In the genomic region with DNA sequence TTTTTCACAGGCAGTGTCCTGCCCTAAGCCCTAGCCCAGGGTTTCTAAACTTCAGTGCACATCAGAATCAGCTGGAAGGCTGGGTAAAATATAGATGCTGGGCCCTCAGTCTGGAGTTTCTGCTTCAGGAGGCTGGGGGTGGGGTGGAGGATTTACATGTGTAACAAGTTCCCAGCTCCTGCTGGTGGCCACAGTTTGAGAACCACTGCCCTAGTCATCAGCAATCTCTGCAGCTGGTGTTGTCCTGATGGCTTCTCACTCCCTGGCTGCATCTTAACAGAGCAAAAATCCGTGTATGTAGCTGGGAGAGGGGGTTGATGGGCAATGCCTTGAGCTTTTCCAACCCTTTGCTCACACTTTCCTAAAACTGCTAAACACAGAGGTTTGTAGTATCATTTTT, we compare ENCODE assay signal across 11 cellular contexts.
DNase-seq lines count a peak whose midpoint lies in the region; ATAC-seq, FAIRE-seq and TF ChIP-seq lines count a peak whose summit lies in the region.
"Had no signal": no experiment of that assay in that cellular context is flagged by ENCODE, and none has a peak within 500 bp of the region (broad histone marks: within the 10 kb centered on the region; RNA-seq: fewer than 3 reads in every experiment).

No MANE protein-coding gene starts in this region.

- no peak overlapping the region for H3K4me3 ChIP-seq in IMR-90 (ENCODE audit: insufficient read depth, low read depth, low read length)
- peak overlapping the region in 2 of 3 donors; percentile 27 to 48 for H3K4me3 ChIP-seq in breast epithelium
- H3K4me3 ChIP-seq in spleen = no peak overlapping the region
- H3K4me3 ChIP-seq: cardiac muscle cell had no signal

- peak overlapping the region; percentile 74 for H3K4me2 ChIP-seq in IMR-90 (ENCODE audit: low read depth, low read length)

- no peak overlapping the region for H2AK9ac ChIP-seq in IMR-90 (replicated peaks; ENCODE audit: low read depth, low read length, poor library complexity)

- peak overlapping the region; percentile 91 for H2BK120ac ChIP-seq in IMR-90 (ENCODE audit: low read depth, low read length)

- peak overlapping the region; percentile 58 for H2AFZ ChIP-seq in IMR-90 (replicated peaks; ENCODE audit: low read length, poor library complexity)

- TF ChIP-seq POLR2A in IMR-90 (IDR thresholded peaks at IDR 0.05; ENCODE audit: low read depth, low read length) = peak; percentile 77
- no peak for TF ChIP-seq POLR2A in breast epithelium (IDR thresholded peaks at IDR 0.05)
- TF ChIP-seq POLR2A in spleen (IDR thresholded peaks at IDR 0.05) = no peak
- TF ChIP-seq POLR2A in H54 (IDR thresholded peaks at IDR 0.05; ENCODE audit: low read depth, low read length) = no peak

- no peaks in the 10 kb centered on the region for H4K20me1 ChIP-seq in IMR-90 (ENCODE audit: insufficient read depth, low read length)

- CTCF ChIA-PET in IMR-90 (lab: Yijun Ruan, JAX) = interaction anchor here (1.2 kb wide), 1 partner anchor 90 kb away, joined by 4 read pairs; no protein-coding TSS in a partner anchor

- peak; percentile 25 for ATAC-seq in IMR-90 (ENCODE audit: low read depth)
- ATAC-seq in GM21447 (IDR thresholded peaks at IDR 0.05; ENCODE audit: unreplicated experiment) = no peak
- ATAC-seq in HG03460 (IDR thresholded peaks at IDR 0.05; ENCODE audit: unreplicated experiment) = no peak
- ATAC-seq in HG02678 (IDR thresholded peaks at IDR 0.05; ENCODE audit: unreplicated experiment) = no peak

- H3K36me3 ChIP-seq in IMR-90 (ENCODE audit: control insufficient read depth, insufficient read depth, low read length) = no peaks in the 10 kb centered on the region
- H3K36me3 ChIP-seq in breast epithelium = no peaks in the 10 kb centered on the region
- H3K36me3 ChIP-seq in spleen = no peaks in the 10 kb centered on the region
- H3K36me3 ChIP-seq: cardiac muscle cell had no signal

- POLR2A ChIA-PET in IMR-90 (lab: Charles Lee; ENCODE audit: unreplicated experiment) = interaction anchor here (0.7 kb wide), 1 partner anchor 181 kb away, joined by 3 read pairs; no protein-coding TSS in a partner anchor

- peak overlapping the region; percentile 87 for H2BK5ac ChIP-seq in IMR-90 (ENCODE audit: low read depth, low read length, poor library complexity, severe bottlenecking)

- H4K91ac ChIP-seq in IMR-90 (ENCODE audit: insufficient read depth, low read depth, low read length) = peak overlapping the region; percentile 94

- in situ Hi-C loops in IMR-90 (cut with MboI; ENCODE audit: low sequenced_read_pairs) = loop anchor here (5.0 to 25.0 kb wide), 4 partner anchors 188 to 638 kb away; a partner anchor contains a TSS

- FAIRE-seq in H54 (lab: Jason Lieb, UNC) = no peak

- H4K8ac ChIP-seq in IMR-90 (ENCODE audit: low read depth in 2 of 2, low read length in 2 of 2) = peak overlapping the region; percentile 34 to 75

- TF ChIP-seq RAD21 in IMR-90 (IDR thresholded peaks at IDR 0.05; ENCODE audit: low read length) = peak; percentile 46

- H3K14ac ChIP-seq in IMR-90 (replicated peaks; ENCODE audit: low read depth, low read length) = peak overlapping the region; percentile 68

- intact Hi-C loops in IMR-90 (cut with micrococcal nuclease) (loop anchor here (5.0 to 10.0 kb wide), 2 partner anchors 656 to 923 kb away; no protein-coding TSS in a partner anchor), breast epithelium (cut with DNase I; ENCODE audit: low total_unique reads) (no loop called here), spleen (cut with DNase I; ENCODE audit: low total_unique reads) (loop anchor here (5.0 to 10.0 kb wide), 2 partner anchors 263 to 626 kb away; no protein-coding TSS in a partner anchor)

- peak overlapping the region; percentile 79 for H3K18ac ChIP-seq in IMR-90 (ENCODE audit: low read depth, low read length)

- H2BK20ac ChIP-seq in IMR-90 (ENCODE audit: low read depth, low read length) = peak overlapping the region; percentile 90

- no CpG with 5 or more reads among the region's 1 CpG for WGBS in IMR-90 (ENCODE audit: extremely low coverage in 2 of 2, insufficient read length in 1 of 2), 2 experiments
- WGBS in spleen, 5 donors = 51 to 83% (median 73%) methylated on average over 1 of the region's 1 CpG

- H3K27me3 ChIP-seq in IMR-90 (ENCODE audit: control insufficient read depth, insufficient read depth, low read length) = no peaks in the 10 kb centered on the region
- H3K27me3 ChIP-seq in breast epithelium = no peaks in the 10 kb centered on the region
- H3K27me3 ChIP-seq in spleen (replicated peaks in 1 of 7) = no peaks in the 10 kb centered on the region
- H3K27me3 ChIP-seq: cardiac muscle cell had no signal

- peak overlapping the region; percentile 63 for H3K9ac ChIP-seq in IMR-90 (ENCODE audit: low read depth, low read length)

- dilution Hi-C loops in IMR-90 (cut with HindIII; ENCODE audit: low sequenced_read_pairs, unreplicated experiment) = no loop called here

- H4K5ac ChIP-seq in IMR-90 (ENCODE audit: low read depth, low read length) = peak overlapping the region; percentile 60

- H3K27ac ChIP-seq in IMR-90 (ENCODE audit: insufficient read depth, low read length) (peak overlapping the region; percentile 79), breast epithelium (peak overlapping the region; percentile 86 to 92), spleen (peak overlapping the region; percentile 0 to 78 (median 70))
- H3K27ac ChIP-seq: cardiac muscle cell had no signal

- peaks cover 0 to 7% of the 10 kb centered on the region in 2 experiments; a peak in 2 of 4 replicates for H3K79me1 ChIP-seq in IMR-90 (ENCODE audit: low read depth in 1 of 2, low read length in 2 of 2)

- peaks cover 6% of the 10 kb centered on the region for H3K9me1 ChIP-seq in IMR-90 (ENCODE audit: insufficient read depth, low read length)

- H3K9me3 ChIP-seq in IMR-90 (ENCODE audit: control insufficient read depth, insufficient read depth, low read length) = no peaks in the 10 kb centered on the region
- H3K9me3 ChIP-seq in breast epithelium = no peaks in the 10 kb centered on the region
- no peaks in the 10 kb centered on the region for H3K9me3 ChIP-seq in spleen

- DNase-seq in IMR-90 (peak; percentile 89), breast epithelium (ENCODE audit: low spot score in 2 of 2) (no peak), islet precursor cell (peak; percentile 52), spleen (no peak), H54 (ENCODE audit: insufficient read length, low spot score) (no peak)
- DNase-seq: activated B cell treated with CpG ODN at 0.5 μM for 24 hours, GF-D8 had no signal

- TF ChIP-seq CTCF in IMR-90 (conservative IDR thresholded peaks at IDR 0.05; ENCODE audit: low read depth, low read length) = no peak
- TF ChIP-seq CTCF in breast epithelium (IDR thresholded peaks at IDR 0.05) = no peak
- no peak for TF ChIP-seq CTCF in spleen (IDR thresholded peaks at IDR 0.05 in 8 of 11, conservative IDR thresholded peaks at IDR 0.05 in 3 of 11)

- peak overlapping the region; percentile 95 for H3K4ac ChIP-seq in IMR-90 (ENCODE audit: low read depth, low read length)

- H3K4me1 ChIP-seq in IMR-90 (ENCODE audit: control insufficient read depth, insufficient read depth, low read length) (peaks cover 17% of the 10 kb centered on the region), breast epithelium (peaks cover 4 to 7% of the 10 kb centered on the region in 2 donors), spleen (peaks cover 0 to 18% (median 6%) of the 10 kb centered on the region in 6 donors)

- BruUV-seq in IMR-90 (replicated peaks; lab: Mats Ljungman, UMichigan) = TSS peak; percentile 80

- H3K23ac ChIP-seq in IMR-90 (ENCODE audit: low read depth, low read length) = peak overlapping the region; percentile 71

- H2AK5ac ChIP-seq in IMR-90 (ENCODE audit: low read depth, low read length) = peak overlapping the region; percentile 93

- H2BK15ac ChIP-seq in IMR-90 (ENCODE audit: low read depth, low read length) = peak overlapping the region; percentile 32; the same call in 1 of the 3 replicates

- peak overlapping the region; percentile 76 for H3K56ac ChIP-seq in IMR-90 (ENCODE audit: extremely low read depth, insufficient read depth, low read length)

TF ChIP-seq in IMR-90, 13 proteins besides CTCF, POLR2A, EP300 and RAD21:
- TF ChIP-seq CHD1 (IDR thresholded peaks at IDR 0.05; ENCODE audit: low read depth, low read length) (no peak), CEBPB (IDR thresholded peaks at IDR 0.05; ENCODE audit: low read depth, low read length) (no peak), RCOR1 (IDR thresholded peaks at IDR 0.05; ENCODE audit: insufficient replicate concordance, low read length) (no peak), RFX5 (IDR thresholded peaks at IDR 0.05; ENCODE audit: low read depth, low read length) (no peak), MXI1 (IDR thresholded peaks at IDR 0.05; ENCODE audit: borderline replicate concordance, low read depth, low read length) (no peak), MAFK (IDR thresholded peaks at IDR 0.05; ENCODE audit: low read depth, low read length) (no peak), BHLHE40 (IDR thresholded peaks at IDR 0.05; ENCODE audit: low read depth, low read length) (no peak), NFE2L2 (IDR thresholded peaks at IDR 0.05; ENCODE audit: low read depth, low read length) (peak; percentile 16; the same call in 1 of the 2 replicates), FOS (IDR thresholded peaks at IDR 0.05; ENCODE audit: low read depth, low read length) (no peak), MAZ (IDR thresholded peaks at IDR 0.05; ENCODE audit: borderline replicate concordance, low read depth, low read length) (no peak; the same call in 1 of the 2 replicates), SMC3 (IDR thresholded peaks at IDR 0.05; ENCODE audit: low read depth, low read length) (peak; percentile 46)
- TF ChIP-seq, protein P1, sequence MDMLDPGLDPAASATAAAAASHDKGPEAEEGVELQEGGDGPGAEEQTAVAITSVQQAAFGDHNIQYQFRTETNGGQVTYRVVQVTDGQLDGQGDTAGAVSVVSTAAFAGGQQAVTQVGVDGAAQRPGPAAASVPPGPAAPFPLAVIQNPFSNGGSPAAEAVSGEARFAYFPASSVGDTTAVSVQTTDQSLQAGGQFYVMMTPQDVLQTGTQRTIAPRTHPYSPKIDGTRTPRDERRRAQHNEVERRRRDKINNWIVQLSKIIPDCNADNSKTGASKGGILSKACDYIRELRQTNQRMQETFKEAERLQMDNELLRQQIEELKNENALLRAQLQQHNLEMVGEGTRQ (IDR thresholded peaks at IDR 0.05; ENCODE audit: low read depth, low read length) = no peak

Comparison
In these comparisons a context has a peak if more than half of its experiments do, and no peak if none do; other contexts are left out.
1. DNase-seq: peak in IMR-90 (single experiment) and islet precursor cell (single experiment); none in breast epithelium (0 of 2), spleen (single experiment) and H54 (single experiment).
2. H3K4me3 ChIP-seq: peak in breast epithelium (2 of 3); none in IMR-90 (single experiment) and spleen (0 of 8).
3. Peak in every context shown above with its lines, with median percentiles within 50 percentile points of each other: H3K27ac ChIP-seq.